ENCODE assay signal across 1 cellular context in genomic region chr13:113296842-113297369, GRCh38.
TF ChIP-seq lines count a peak whose summit lies in the region.

A gene with protein sequence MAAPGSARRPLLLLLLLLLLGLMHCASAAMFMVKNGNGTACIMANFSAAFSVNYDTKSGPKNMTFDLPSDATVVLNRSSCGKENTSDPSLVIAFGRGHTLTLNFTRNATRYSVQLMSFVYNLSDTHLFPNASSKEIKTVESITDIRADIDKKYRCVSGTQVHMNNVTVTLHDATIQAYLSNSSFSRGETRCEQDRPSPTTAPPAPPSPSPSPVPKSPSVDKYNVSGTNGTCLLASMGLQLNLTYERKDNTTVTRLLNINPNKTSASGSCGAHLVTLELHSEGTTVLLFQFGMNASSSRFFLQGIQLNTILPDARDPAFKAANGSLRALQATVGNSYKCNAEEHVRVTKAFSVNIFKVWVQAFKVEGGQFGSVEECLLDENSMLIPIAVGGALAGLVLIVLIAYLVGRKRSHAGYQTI (plus strand): TSS chr13:113297239. CDS start chr13:113297435, 196 bp downstream.

TF ChIP-seq in HEK293, 187 proteins besides CTCF, POLR2A, EP300 and RAD21 (continued from another document and continues in another):
- TF ChIP-seq, protein P1, sequence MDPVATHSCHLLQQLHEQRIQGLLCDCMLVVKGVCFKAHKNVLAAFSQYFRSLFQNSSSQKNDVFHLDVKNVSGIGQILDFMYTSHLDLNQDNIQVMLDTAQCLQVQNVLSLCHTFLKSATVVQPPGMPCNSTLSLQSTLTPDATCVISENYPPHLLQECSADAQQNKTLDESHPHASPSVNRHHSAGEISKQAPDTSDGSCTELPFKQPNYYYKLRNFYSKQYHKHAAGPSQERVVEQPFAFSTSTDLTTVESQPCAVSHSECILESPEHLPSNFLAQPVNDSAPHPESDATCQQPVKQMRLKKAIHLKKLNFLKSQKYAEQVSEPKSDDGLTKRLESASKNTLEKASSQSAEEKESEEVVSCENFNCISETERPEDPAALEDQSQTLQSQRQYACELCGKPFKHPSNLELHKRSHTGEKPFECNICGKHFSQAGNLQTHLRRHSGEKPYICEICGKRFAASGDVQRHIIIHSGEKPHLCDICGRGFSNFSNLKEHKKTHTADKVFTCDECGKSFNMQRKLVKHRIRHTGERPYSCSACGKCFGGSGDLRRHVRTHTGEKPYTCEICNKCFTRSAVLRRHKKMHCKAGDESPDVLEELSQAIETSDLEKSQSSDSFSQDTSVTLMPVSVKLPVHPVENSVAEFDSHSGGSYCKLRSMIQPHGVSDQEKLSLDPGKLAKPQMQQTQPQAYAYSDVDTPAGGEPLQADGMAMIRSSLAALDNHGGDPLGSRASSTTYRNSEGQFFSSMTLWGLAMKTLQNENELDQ (tag by site-specific recombination; IDR thresholded peaks at IDR 0.05; ENCODE audit: low read depth) = no peak
- TF ChIP-seq ZNF114 (tag by site-specific recombination; IDR thresholded peaks at IDR 0.05) (no peak), ZNF138 (tag by site-specific recombination; IDR thresholded peaks at IDR 0.05; ENCODE audit: borderline replicate concordance) (0 out of 2 replicates have a peak, but pooled peaks have one; percentile 56), ZNF121 (tag by site-specific recombination; IDR thresholded peaks at IDR 0.05) (peak; percentile 80), ZNF157 (tag by site-specific recombination; IDR thresholded peaks at IDR 0.05) (no peak), ZNF175 (tag by site-specific recombination; IDR thresholded peaks at IDR 0.05) (no peak), FEZF1 (tag by site-specific recombination; IDR thresholded peaks at IDR 0.05) (peak; percentile 46; the same call in 1 of the 2 replicates), ZNF10 (tag by site-specific recombination; IDR thresholded peaks at IDR 0.05) (peak; percentile 62), ZNF544 (tag by site-specific recombination; IDR thresholded peaks at IDR 0.05) (no peak), ZNF214 (tag by site-specific recombination; IDR thresholded peaks at IDR 0.05; ENCODE audit: borderline replicate concordance) (no peak), ZSCAN30 (tag by site-specific recombination; IDR thresholded peaks at IDR 0.05) (peak; percentile 98), GLIS1 (tag by site-specific recombination; IDR thresholded peaks at IDR 0.05) (peak; percentile 60), ZNF473 (tag by site-specific recombination; IDR thresholded peaks at IDR 0.05) (no peak), ZNF621 (tag by site-specific recombination; IDR thresholded peaks at IDR 0.05) (no peak), ZNF626 (tag by site-specific recombination; IDR thresholded peaks at IDR 0.05) (no peak), KLF8 (tag by site-specific recombination; IDR thresholded peaks at IDR 0.05) (peak; percentile 96), MYNN (tag by site-specific recombination; IDR thresholded peaks at IDR 0.05; ENCODE audit: borderline replicate concordance) (peak; percentile 78), BCL6B (tag by site-specific recombination; IDR thresholded peaks at IDR 0.05) (peak; percentile 77), ZNF585B (tag by site-specific recombination; IDR thresholded peaks at IDR 0.05) (no peak), ZNF292 (tag by site-specific recombination; IDR thresholded peaks at IDR 0.05; ENCODE audit: borderline replicate concordance, low read depth) (peak; percentile 69; the same call in 1 of the 2 replicates), ZNF76 (tag by site-specific recombination; IDR thresholded peaks at IDR 0.05; ENCODE audit: borderline replicate concordance, low read depth) (peak; percentile 87), GLI2 (tag by site-specific recombination; IDR thresholded peaks at IDR 0.05; ENCODE audit: borderline replicate concordance, low read depth) (peak; percentile 73; the same call in 1 of the 2 replicates), ZNF514 (tag by site-specific recombination; IDR thresholded peaks at IDR 0.05) (no peak), ZBTB21 (tag by site-specific recombination; IDR thresholded peaks at IDR 0.05) (peak; percentile 81), ZNF791 (tag by site-specific recombination; IDR thresholded peaks at IDR 0.05) (no peak), YY1 (tag by site-specific recombination; IDR thresholded peaks at IDR 0.05) (peak; percentile 88), ZNF239 (tag by site-specific recombination; IDR thresholded peaks at IDR 0.05) (no peak), ZNF274 (IDR thresholded peaks at IDR 0.05; ENCODE audit: low read length) (no peak), ZNF274 (tag by site-specific recombination; IDR thresholded peaks at IDR 0.05; ENCODE audit: borderline replicate concordance) (no peak), ZNF501 (tag by site-specific recombination; IDR thresholded peaks at IDR 0.05) (peak; percentile 99), SP7 (tag by site-specific recombination; IDR thresholded peaks at IDR 0.05) (peak; percentile 95), SP2 (tag by site-specific recombination; IDR thresholded peaks at IDR 0.05) (peak; percentile 79), ZEB2 (tag by site-specific recombination; IDR thresholded peaks at IDR 0.05) (peak; percentile 97), ZNF768 (tag by site-specific recombination; IDR thresholded peaks at IDR 0.05) (no peak), BCL11A (tag by site-specific recombination; IDR thresholded peaks at IDR 0.05; ENCODE audit: low read depth) (0 out of 2 replicates have a peak, but pooled peaks have one; percentile 36), SCRT2 (tag by site-specific recombination; IDR thresholded peaks at IDR 0.05) (peak; percentile 67; the same call in 1 of the 2 replicates), EGR2 (tag by site-specific recombination; IDR thresholded peaks at IDR 0.05; ENCODE audit: low read depth) (peak; percentile 84), ZNF302 (tag by site-specific recombination; IDR thresholded peaks at IDR 0.05; ENCODE audit: low read depth) (no peak), ZNF416 (tag by site-specific recombination; IDR thresholded peaks at IDR 0.05) (no peak), ZNF433 (tag by site-specific recombination; IDR thresholded peaks at IDR 0.05; ENCODE audit: low read depth) (no peak), ZNF529 (tag by site-specific recombination; IDR thresholded peaks at IDR 0.05; ENCODE audit: insufficient replicate concordance) (no peak), ZBTB44 (tag by site-specific recombination; IDR thresholded peaks at IDR 0.05) (peak; percentile 92), ZNF223 (tag by site-specific recombination; IDR thresholded peaks at IDR 0.05) (peak; percentile 86), ZFP69B (tag by site-specific recombination; IDR thresholded peaks at IDR 0.05) (peak; percentile 83), ZNF140 (tag by site-specific recombination; IDR thresholded peaks at IDR 0.05) (peak; percentile 46; the same call in 1 of the 2 replicates)
- TF ChIP-seq, protein P2, sequence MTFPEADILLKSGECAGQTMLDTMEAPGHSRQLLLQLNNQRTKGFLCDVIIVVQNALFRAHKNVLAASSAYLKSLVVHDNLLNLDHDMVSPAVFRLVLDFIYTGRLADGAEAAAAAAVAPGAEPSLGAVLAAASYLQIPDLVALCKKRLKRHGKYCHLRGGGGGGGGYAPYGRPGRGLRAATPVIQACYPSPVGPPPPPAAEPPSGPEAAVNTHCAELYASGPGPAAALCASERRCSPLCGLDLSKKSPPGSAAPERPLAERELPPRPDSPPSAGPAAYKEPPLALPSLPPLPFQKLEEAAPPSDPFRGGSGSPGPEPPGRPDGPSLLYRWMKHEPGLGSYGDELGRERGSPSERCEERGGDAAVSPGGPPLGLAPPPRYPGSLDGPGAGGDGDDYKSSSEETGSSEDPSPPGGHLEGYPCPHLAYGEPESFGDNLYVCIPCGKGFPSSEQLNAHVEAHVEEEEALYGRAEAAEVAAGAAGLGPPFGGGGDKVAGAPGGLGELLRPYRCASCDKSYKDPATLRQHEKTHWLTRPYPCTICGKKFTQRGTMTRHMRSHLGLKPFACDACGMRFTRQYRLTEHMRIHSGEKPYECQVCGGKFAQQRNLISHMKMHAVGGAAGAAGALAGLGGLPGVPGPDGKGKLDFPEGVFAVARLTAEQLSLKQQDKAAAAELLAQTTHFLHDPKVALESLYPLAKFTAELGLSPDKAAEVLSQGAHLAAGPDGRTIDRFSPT (tag by site-specific recombination; IDR thresholded peaks at IDR 0.05) = peak; percentile 78; the same call in 1 of the 2 replicates
- TF ChIP-seq, protein P3, sequence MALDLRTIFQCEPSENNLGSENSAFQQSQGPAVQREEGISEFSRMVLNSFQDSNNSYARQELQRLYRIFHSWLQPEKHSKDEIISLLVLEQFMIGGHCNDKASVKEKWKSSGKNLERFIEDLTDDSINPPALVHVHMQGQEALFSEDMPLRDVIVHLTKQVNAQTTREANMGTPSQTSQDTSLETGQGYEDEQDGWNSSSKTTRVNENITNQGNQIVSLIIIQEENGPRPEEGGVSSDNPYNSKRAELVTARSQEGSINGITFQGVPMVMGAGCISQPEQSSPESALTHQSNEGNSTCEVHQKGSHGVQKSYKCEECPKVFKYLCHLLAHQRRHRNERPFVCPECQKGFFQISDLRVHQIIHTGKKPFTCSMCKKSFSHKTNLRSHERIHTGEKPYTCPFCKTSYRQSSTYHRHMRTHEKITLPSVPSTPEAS (tag by site-specific recombination; IDR thresholded peaks at IDR 0.05) = peak; percentile 67
- TF ChIP-seq, protein P4, sequence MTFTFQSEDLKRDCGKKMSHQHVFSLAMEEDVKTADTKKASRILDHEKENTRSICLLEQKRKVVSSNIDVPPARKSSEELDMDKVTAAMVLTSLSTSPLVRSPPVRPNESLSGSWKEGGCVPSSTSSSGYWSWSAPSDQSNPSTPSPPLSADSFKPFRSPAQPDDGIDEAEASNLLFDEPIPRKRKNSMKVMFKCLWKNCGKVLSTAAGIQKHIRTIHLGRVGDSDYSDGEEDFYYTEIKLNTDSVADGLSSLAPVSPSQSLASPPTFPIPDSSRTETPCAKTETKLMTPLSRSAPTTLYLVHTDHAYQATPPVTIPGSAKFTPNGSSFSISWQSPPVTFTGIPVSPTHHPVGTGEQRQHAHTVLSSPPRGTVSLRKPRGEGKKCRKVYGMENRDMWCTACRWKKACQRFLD (tag by site-specific recombination; IDR thresholded peaks at IDR 0.05) = peak; percentile 96
- TF ChIP-seq, protein P5, sequence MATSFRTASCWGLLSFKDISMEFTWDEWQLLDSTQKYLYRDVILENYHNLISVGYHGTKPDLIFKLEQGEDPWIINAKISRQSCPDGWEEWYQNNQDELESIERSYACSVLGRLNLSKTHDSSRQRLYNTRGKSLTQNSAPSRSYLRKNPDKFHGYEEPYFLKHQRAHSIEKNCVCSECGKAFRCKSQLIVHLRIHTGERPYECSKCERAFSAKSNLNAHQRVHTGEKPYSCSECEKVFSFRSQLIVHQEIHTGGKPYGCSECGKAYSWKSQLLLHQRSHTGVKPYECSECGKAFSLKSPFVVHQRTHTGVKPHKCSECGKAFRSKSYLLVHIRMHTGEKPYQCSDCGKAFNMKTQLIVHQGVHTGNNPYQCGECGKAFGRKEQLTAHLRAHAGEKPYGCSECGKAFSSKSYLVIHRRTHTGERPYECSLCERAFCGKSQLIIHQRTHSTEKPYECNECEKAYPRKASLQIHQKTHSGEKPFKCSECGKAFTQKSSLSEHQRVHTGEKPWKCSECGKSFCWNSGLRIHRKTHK (tag by site-specific recombination; IDR thresholded peaks at IDR 0.05) = no peak
- TF ChIP-seq, protein P6, sequence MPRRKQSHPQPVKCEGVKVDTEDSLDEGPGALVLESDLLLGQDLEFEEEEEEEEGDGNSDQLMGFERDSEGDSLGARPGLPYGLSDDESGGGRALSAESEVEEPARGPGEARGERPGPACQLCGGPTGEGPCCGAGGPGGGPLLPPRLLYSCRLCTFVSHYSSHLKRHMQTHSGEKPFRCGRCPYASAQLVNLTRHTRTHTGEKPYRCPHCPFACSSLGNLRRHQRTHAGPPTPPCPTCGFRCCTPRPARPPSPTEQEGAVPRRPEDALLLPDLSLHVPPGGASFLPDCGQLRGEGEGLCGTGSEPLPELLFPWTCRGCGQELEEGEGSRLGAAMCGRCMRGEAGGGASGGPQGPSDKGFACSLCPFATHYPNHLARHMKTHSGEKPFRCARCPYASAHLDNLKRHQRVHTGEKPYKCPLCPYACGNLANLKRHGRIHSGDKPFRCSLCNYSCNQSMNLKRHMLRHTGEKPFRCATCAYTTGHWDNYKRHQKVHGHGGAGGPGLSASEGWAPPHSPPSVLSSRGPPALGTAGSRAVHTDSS (tag by site-specific recombination; IDR thresholded peaks at IDR 0.05) = 0 out of 2 replicates have a peak, but pooled peaks have one; percentile 21
- TF ChIP-seq, protein P7, sequence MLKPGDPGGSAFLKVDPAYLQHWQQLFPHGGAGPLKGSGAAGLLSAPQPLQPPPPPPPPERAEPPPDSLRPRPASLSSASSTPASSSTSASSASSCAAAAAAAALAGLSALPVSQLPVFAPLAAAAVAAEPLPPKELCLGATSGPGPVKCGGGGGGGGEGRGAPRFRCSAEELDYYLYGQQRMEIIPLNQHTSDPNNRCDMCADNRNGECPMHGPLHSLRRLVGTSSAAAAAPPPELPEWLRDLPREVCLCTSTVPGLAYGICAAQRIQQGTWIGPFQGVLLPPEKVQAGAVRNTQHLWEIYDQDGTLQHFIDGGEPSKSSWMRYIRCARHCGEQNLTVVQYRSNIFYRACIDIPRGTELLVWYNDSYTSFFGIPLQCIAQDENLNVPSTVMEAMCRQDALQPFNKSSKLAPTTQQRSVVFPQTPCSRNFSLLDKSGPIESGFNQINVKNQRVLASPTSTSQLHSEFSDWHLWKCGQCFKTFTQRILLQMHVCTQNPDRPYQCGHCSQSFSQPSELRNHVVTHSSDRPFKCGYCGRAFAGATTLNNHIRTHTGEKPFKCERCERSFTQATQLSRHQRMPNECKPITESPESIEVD (tag by site-specific recombination; IDR thresholded peaks at IDR 0.05) = peak; percentile 56
